Comparison of ENCODE assay signal across 9 cellular contexts in the genomic region with DNA sequence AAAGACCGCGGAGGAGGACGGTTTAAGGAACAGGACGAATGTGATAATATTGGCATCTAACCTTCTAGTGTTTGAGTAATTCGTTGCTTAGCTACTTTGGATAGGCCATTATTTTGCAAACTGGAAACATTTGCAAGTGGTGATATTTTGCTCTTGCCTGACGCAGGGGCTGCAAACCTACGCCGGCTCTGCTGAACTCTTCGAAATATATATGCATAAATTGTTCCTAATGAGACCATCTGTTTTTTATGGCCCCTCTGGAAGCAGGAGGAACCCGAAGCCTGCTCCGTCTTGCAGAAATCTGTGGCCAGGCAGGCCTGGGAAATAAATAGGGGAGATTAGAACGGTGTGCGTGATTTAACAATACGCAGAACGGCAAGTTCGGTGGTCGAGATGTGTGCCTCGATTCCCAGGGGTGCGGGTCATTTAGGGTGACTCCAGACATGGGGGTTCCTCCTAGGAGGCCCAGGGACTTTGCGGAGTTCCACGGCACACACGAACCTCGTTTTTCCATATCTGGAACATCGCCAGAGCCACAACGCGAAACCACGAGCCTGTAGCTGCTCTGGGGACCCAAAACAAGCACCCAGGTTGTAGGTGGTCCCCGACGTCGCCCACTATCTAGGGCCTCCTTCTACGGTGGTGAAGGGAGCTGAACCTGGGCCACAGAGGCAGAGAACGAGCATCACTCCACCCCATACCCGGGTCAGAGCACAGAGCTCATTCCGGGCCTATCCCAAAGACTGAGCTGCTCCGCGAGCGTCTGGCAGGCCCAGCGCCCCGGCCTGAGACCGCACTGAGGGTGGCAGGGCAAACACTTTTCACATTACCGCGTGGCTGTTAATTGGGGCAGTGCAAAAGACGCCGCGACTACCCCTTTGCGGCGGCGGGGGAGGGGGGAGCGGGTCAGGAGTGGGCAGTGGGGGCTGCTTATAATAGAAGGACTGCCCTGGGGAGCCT.
A peak's percentile ranks its signal among the peaks of the same experiment; 100 is the strongest.
DNase-seq lines count a peak whose midpoint lies in the region; ATAC-seq and TF ChIP-seq lines count a peak whose summit lies in the region.
"Had no signal": no experiment of that assay in that cellular context is flagged by ENCODE, and none has a peak within 500 bp of the region (broad histone marks: within the 10 kb centered on the region; RNA-seq: fewer than 3 reads in every experiment).

No MANE protein-coding gene starts in this region.

- no peaks in the 10 kb centered on the region for H3K27me3 ChIP-seq in Caco-2 (replicated peaks; ENCODE audit: control insufficient read depth, insufficient read depth, low read length)
- peaks cover 97% of the 10 kb centered on the region for H3K27me3 ChIP-seq in HUES48 (ENCODE audit: control insufficient read depth, insufficient read depth, low read length)
- peaks cover 88% of the 10 kb centered on the region for H3K27me3 ChIP-seq in neural progenitor cell
- H3K27me3 ChIP-seq in Karpas-422 (ENCODE audit: low read length): no peaks in the 10 kb centered on the region
- H3K27me3 ChIP-seq: testis had no signal

- DNase-seq in Caco-2 (no peak), endothelial cell (ENCODE audit: low spot score) (no peak), neural progenitor cell (ENCODE audit: low spot score) (peak; percentile 49), Karpas-422 (no peak)
- DNase-seq: activated T-cell treated with anti-CD3 and anti-CD28 coated beads for 4 hours, testis had no signal

- CTCF ChIA-PET in Caco-2 (lab: Charles Lee): no interaction called here

- H3K9me3 Mint-ChIP-seq in Caco-2 (ENCODE audit: unreplicated experiment) (no peaks in the 10 kb centered on the region), endothelial cell (ENCODE audit: unreplicated experiment) (no peaks in the 10 kb centered on the region), neural progenitor cell (peaks cover 15% of the 10 kb centered on the region)

- H2AFZ ChIP-seq in neural progenitor cell (replicated peaks): no peak overlapping the region
- no peak overlapping the region for H2AFZ ChIP-seq in Karpas-422 (ENCODE audit: low read length)

- H3K4me2 ChIP-seq in neural progenitor cell (peak overlapping the region; percentile 74), Karpas-422 (ENCODE audit: low read depth, low read length, poor library complexity, severe bottlenecking) (no peak overlapping the region)

- peak overlapping the region; percentile 42 for H3K4me3 Mint-ChIP-seq in Caco-2 (ENCODE audit: unreplicated experiment)
- peak overlapping the region; percentile 63 for H3K4me3 Mint-ChIP-seq in endothelial cell (ENCODE audit: unreplicated experiment)
- peak overlapping the region; percentile 73 for H3K4me3 Mint-ChIP-seq in neural progenitor cell

- H3F3A ChIP-seq in neural progenitor cell (ENCODE audit: low read depth): peaks cover 66% of the 10 kb centered on the region

- H3K4me3 ChIP-seq in Caco-2 (ENCODE audit: low read depth, low read length): no peak overlapping the region
- H3K4me3 ChIP-seq in HUES48 (ENCODE audit: low read depth, low read length): peak overlapping the region; percentile 62
- H3K4me3 ChIP-seq in neural progenitor cell: peak overlapping the region; percentile 47
- no peak overlapping the region for H3K4me3 ChIP-seq in Karpas-422 (ENCODE audit: low read length)

- peaks cover 4% of the 10 kb centered on the region for H3K79me2 ChIP-seq in neural progenitor cell (ENCODE audit: low read depth)
- H3K79me2 ChIP-seq in Karpas-422 (ENCODE audit: low read length): no peaks in the 10 kb centered on the region

- peaks cover 22% of the 10 kb centered on the region for H3K4me1 ChIP-seq in Caco-2
- peaks cover 68% of the 10 kb centered on the region for H3K4me1 ChIP-seq in HUES48 (ENCODE audit: control insufficient read depth, insufficient read depth, low read length)
- peaks cover 59% of the 10 kb centered on the region for H3K4me1 ChIP-seq in neural progenitor cell
- H3K4me1 ChIP-seq in Karpas-422 (ENCODE audit: low read length): no peaks in the 10 kb centered on the region
- H3K4me1 ChIP-seq: testis had no signal

- H3K36me3 Mint-ChIP-seq in Caco-2 (ENCODE audit: insufficient read depth, unreplicated experiment) (peaks cover 1% of the 10 kb centered on the region), endothelial cell (ENCODE audit: low read depth, unreplicated experiment) (no peaks in the 10 kb centered on the region), neural progenitor cell (no peaks in the 10 kb centered on the region)

- TF ChIP-seq CTCF in Caco-2 (IDR thresholded peaks at IDR 0.05; ENCODE audit: insufficient read depth in 1 of 2, low read depth in 1 of 2, low read length in 1 of 2, severe bottlenecking in 1 of 2, unreplicated experiment in 1 of 2): no peak
- no peak for TF ChIP-seq CTCF in endothelial cell (IDR thresholded peaks at IDR 0.05; ENCODE audit: unreplicated experiment)
- no peak for TF ChIP-seq CTCF in neural progenitor cell (IDR thresholded peaks at IDR 0.05)

- no peaks in the 10 kb centered on the region for H3K9me2 ChIP-seq in Karpas-422 (replicated peaks; ENCODE audit: insufficient read depth, low read length)

- H3K4me1 Mint-ChIP-seq in Caco-2 (ENCODE audit: low read depth, unreplicated experiment): peaks cover 14% of the 10 kb centered on the region
- H3K4me1 Mint-ChIP-seq in endothelial cell (ENCODE audit: unreplicated experiment): peaks cover 36% of the 10 kb centered on the region
- peaks cover 51% of the 10 kb centered on the region for H3K4me1 Mint-ChIP-seq in neural progenitor cell

- intact Hi-C loops in Caco-2 (cut with micrococcal nuclease; ENCODE audit: unreplicated experiment): loop anchor here (10.0 kb wide), 1 partner anchor 353 kb away; no protein-coding TSS in a partner anchor

- no peak overlapping the region for H3K27ac ChIP-seq in HUES48 (ENCODE audit: low read depth, low read length)
- H3K27ac ChIP-seq in neural progenitor cell: no peak overlapping the region
- H3K27ac ChIP-seq in Karpas-422 (ENCODE audit: low read length): no peak overlapping the region
- H3K27ac ChIP-seq: testis had no signal

- H3K9ac ChIP-seq in HUES48 (ENCODE audit: low read depth, low read length): no peak overlapping the region
- H3K9ac ChIP-seq in neural progenitor cell: no peak overlapping the region
- H3K9ac ChIP-seq in Karpas-422 (ENCODE audit: low read length): no peak overlapping the region

- no peaks in the 10 kb centered on the region for H3K27me3 Mint-ChIP-seq in Caco-2 (ENCODE audit: insufficient read depth, unreplicated experiment)
- peaks cover 6% of the 10 kb centered on the region for H3K27me3 Mint-ChIP-seq in endothelial cell (ENCODE audit: unreplicated experiment)
- H3K27me3 Mint-ChIP-seq in neural progenitor cell (ENCODE audit: insufficient read depth, low read depth): peaks cover 39% of the 10 kb centered on the region

- H3K9me3 ChIP-seq in Caco-2 (no peaks in the 10 kb centered on the region), HUES48 (ENCODE audit: control insufficient read depth, insufficient read depth, low read length) (peaks cover 5% of the 10 kb centered on the region; the same call in 1 of the 2 replicates), neural progenitor cell (ENCODE audit: low read depth) (no peaks in the 10 kb centered on the region), Karpas-422 (ENCODE audit: low read length) (no peaks in the 10 kb centered on the region)
- H3K9me3 ChIP-seq: testis had no signal

- no peak for ATAC-seq in HG03442 (IDR thresholded peaks at IDR 0.05; ENCODE audit: unreplicated experiment)
- ATAC-seq in HG03159 (IDR thresholded peaks at IDR 0.05; ENCODE audit: unreplicated experiment): no peak

- POLR2A ChIA-PET in Caco-2 (lab: Charles Lee): no interaction called here

- H4K20me1 ChIP-seq in neural progenitor cell (ENCODE audit: low read depth) (no peaks in the 10 kb centered on the region), Karpas-422 (ENCODE audit: insufficient read depth, low read depth, low read length) (no peaks in the 10 kb centered on the region)

- H3K27ac Mint-ChIP-seq in Caco-2 (ENCODE audit: unreplicated experiment): no peak overlapping the region
- H3K27ac Mint-ChIP-seq in endothelial cell (ENCODE audit: unreplicated experiment): no peak overlapping the region
- H3K27ac Mint-ChIP-seq in neural progenitor cell: no peak overlapping the region

- no TSS peak for BruUV-seq in Caco-2 (replicated peaks; lab: Mats Ljungman, UMichigan)

- H3K36me3 ChIP-seq in Caco-2 (ENCODE audit: control insufficient read depth, insufficient read depth, low read length) (no peaks in the 10 kb centered on the region), HUES48 (ENCODE audit: control insufficient read depth, insufficient read depth, low read length) (no peaks in the 10 kb centered on the region), neural progenitor cell (no peaks in the 10 kb centered on the region), Karpas-422 (ENCODE audit: insufficient read depth, low read length) (no peaks in the 10 kb centered on the region)

Comparison
In these comparisons a context has a peak if more than half of its experiments do, and no peak if none do; other contexts are left out.
1. H3K4me3 ChIP-seq: peak in HUES48 (single experiment) and neural progenitor cell (single experiment); none in Caco-2 (single experiment) and Karpas-422 (single experiment).
2. Peak in every context shown above with its lines, with median percentiles within 50 percentile points of each other: H3K4me3 Mint-ChIP-seq.